ENCODE assay signal across 1 cellular context in genomic region chr10:29344073-29344820, GRCh38.
TF ChIP-seq lines count a peak whose summit lies in the region.

No MANE protein-coding gene starts in this region.

TF ChIP-seq in GM23338, 12 proteins besides CTCF, POLR2A, EP300 and RAD21 (continued from another document):
- TF ChIP-seq REST (IDR thresholded peaks at IDR 0.05; ENCODE audit: unreplicated experiment) (no peak), ZNF331 (CRISPR knock-in tag; IDR thresholded peaks at IDR 0.05; ENCODE audit: low read depth) (no peak), STAT1 (IDR thresholded peaks at IDR 0.05; ENCODE audit: unreplicated experiment) (no peak), NANOG (IDR thresholded peaks at IDR 0.05; ENCODE audit: borderline replicate concordance) (no peak), POLR2AphosphoS5 (IDR thresholded peaks at IDR 0.05; ENCODE audit: low read depth) (no peak), ZNF114 (CRISPR knock-in tag; IDR thresholded peaks at IDR 0.05) (no peak)
